ENCODE assay signal across 26 cellular contexts in the genomic region with DNA sequence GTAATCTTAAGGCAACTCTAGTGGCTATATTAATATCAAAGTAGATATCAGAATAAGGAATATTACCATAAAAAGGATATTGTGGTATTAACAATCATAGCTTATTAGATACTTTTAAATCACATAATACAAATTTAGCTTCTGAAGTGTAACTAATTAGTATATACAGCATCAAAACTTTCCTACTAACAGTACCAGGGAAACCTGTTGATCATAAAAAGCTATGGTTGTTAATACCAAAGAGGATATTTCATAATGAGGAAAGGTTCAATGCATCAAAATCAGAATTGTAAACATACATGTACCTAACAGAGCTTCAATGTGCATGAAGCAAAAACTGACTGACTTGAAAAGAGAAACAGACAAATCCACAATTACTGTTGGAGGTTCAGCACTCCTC. TPM values are rescaled to one million over a fixed set of nuclear protein-coding genes. Genes with fewer than 3 reads are reported as not detected.
DNase-seq lines count a peak whose midpoint lies in the region; ATAC-seq, FAIRE-seq and TF ChIP-seq lines count a peak whose summit lies in the region.
"Had no signal": no experiment of that assay in that cellular context is flagged by ENCODE, and none has a peak within 500 bp of the region (broad histone marks: within the 10 kb centered on the region; RNA-seq: fewer than 3 reads in every experiment).

No MANE protein-coding gene starts in this region.

- no peak for DNase-seq in D721Med (ENCODE audit: insufficient read length, low spot score)
- DNase-seq in SW480 (ENCODE audit: low spot score), result no peak
- DNase-seq in ureter (ENCODE audit: low spot score), result no peak
- DNase-seq: AML-193; Caco-2; Calu3; CD4-positive, alpha-beta T cell; CD8-positive, alpha-beta T cell; DMS 273 treated with DMSO at 0.1 percent for 48 hours; DMS153; DMS53; DMS79; DND-41; EL; GDM1 had no signal

- CTCF ChIA-PET in HEK293 (lab: Yijun Ruan, JAX), result interaction anchor here (1.0 kb wide), 1 partner anchor 12 kb away, joined by 3 read pairs; no protein-coding TSS in a partner anchor

- H3K27ac ChIP-seq in HEK293 (ENCODE audit: extremely low read depth, low read depth, low read length) (no peak overlapping the region), VCaP (peak overlapping the region; percentile 93; the same call in 1 of the 2 replicates), neutrophil (peak overlapping the region; percentile 55)
- H3K27ac ChIP-seq: 22Rv1, A549, C4-2B had no signal

- peak; percentile 95 for FAIRE-seq in D721Med (lab: Jason Lieb, UNC)
- FAIRE-seq: GM18507 had no signal

- no peak for ATAC-seq in GM19023 (IDR thresholded peaks at IDR 0.05; ENCODE audit: unreplicated experiment)
- ATAC-seq: A549; CD8-positive, alpha-beta T cell; GM12878 had no signal

- H3K4me3 ChIP-seq in HEK293 (ENCODE audit: low read depth, low read length), result no peak overlapping the region
- no peak overlapping the region for H3K4me3 ChIP-seq in neutrophil (ENCODE audit: low read depth in 1 of 2, low read length in 1 of 2)
- H3K4me3 ChIP-seq: A549; BLaER1 treated with 17β-estradiol and CSF1 and Interleukin-3, amounts not matched to agents 10 nM and 100 nM; GM12878 had no signal

- POLR2A ChIA-PET in HEK293 (lab: Yijun Ruan, JAX), result no interaction called here

- H3K4me1 ChIP-seq in HEK293 (ENCODE audit: control insufficient read depth, insufficient read depth, low read length), result no peaks in the 10 kb centered on the region
- H3K4me1 ChIP-seq in neutrophil (ENCODE audit: control insufficient read depth in 1 of 2, insufficient read depth in 1 of 2, low read depth in 1 of 2, low read length in 1 of 2), result peaks cover 12 to 15% of the 10 kb centered on the region in 2 experiments
- H3K4me1 ChIP-seq: A549, Caco-2 had no signal

- TF ChIP-seq CTCF in D721Med (IDR thresholded peaks at IDR 0.05; ENCODE audit: insufficient read depth, missing control alignments) (no peak), HEK293 (tag by site-specific recombination; IDR thresholded peaks at IDR 0.05) (no peak), VCaP (conservative IDR thresholded peaks at IDR 0.05) (no peak), neutrophil (IDR thresholded peaks at IDR 0.05) (no peak)

- H3K9me3 ChIP-seq in HEK293 (ENCODE audit: control insufficient read depth, insufficient read depth, low read depth, low read length) (no peaks in the 10 kb centered on the region), neutrophil (no peaks in the 10 kb centered on the region)
- H3K9me3 ChIP-seq: A549; BLaER1 treated with 17β-estradiol and CSF1 and Interleukin-3, amounts not matched to agents 10 nM and 100 nM; Caco-2 had no signal

- H3K36me3 ChIP-seq in HEK293 (ENCODE audit: control insufficient read depth in 2 of 2, insufficient read depth in 1 of 2, low read length in 2 of 2), result peaks cover 41 to 43% of the 10 kb centered on the region in 2 experiments
- H3K36me3 ChIP-seq in neutrophil, result peaks cover 32% of the 10 kb centered on the region

- H3K27me3 ChIP-seq in neutrophil, result no peaks in the 10 kb centered on the region
- H3K27me3 ChIP-seq: BLaER1 treated with 17β-estradiol and CSF1 and Interleukin-3, amounts not matched to agents 10 nM and 100 nM had no signal

TF ChIP-seq in HEK293, 187 proteins besides CTCF, POLR2A, EP300 and RAD21:
- TF ChIP-seq SCRT2 (tag by site-specific recombination; IDR thresholded peaks at IDR 0.05), result peak; percentile 88
- no peak for TF ChIP-seq ZNF239 (tag by site-specific recombination; IDR thresholded peaks at IDR 0.05)
- no peak for TF ChIP-seq ZNF311 (tag by site-specific recombination; IDR thresholded peaks at IDR 0.05; ENCODE audit: borderline replicate concordance)
- TF ChIP-seq SCRT1 (tag by site-specific recombination; IDR thresholded peaks at IDR 0.05; ENCODE audit: borderline replicate concordance), result peak; percentile 78
- no peak for TF ChIP-seq ZNF266 (tag by site-specific recombination; IDR thresholded peaks at IDR 0.05; ENCODE audit: low read depth)
TF ChIP-seq in HEK293: peak in this region for 2.

RNA-seq across cellular contexts. Expression of a gene that starts 24.1 kb away (rescaled TPM):
- 60.5 TPM for total RNA-seq in ureter

RNA-seq across cellular contexts. Expression of a gene that starts 33.4 kb away (rescaled TPM):
- total RNA-seq in ureter, result 3.3 TPM
- total RNA-seq: G401 had no signal
